In the genomic region with DNA sequence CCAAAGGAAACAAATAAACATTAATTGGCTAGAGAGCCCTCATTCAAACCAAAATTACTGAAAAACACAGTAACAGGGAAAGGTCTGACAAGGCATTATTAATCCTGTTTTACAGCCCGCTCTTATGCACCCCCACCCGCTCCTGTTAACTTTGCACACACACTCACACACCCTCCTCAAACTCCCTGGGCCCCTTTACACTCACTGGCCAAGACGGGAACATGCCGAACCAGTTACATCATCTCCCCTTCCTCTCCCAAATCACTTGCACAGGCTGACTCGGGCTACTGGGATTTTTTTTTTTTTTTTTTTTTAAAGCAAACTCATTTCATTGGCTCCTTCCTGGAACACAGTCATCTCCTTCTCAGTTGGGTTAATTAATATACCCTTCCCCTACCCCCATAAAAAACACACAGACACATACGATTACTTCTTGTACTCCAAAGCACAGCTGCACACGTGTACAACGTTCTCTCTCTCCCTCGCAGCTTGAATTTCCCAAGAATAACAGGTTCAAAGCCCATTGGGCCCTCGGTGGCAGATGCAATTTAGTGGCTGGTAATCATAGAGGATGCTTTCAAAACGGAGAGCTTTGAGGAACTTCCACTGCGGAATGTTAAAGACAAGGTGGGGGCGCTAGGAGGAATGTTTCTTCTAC, we compare ENCODE assay signal across 9 cellular contexts. TPM values are rescaled to one million over a fixed set of nuclear protein-coding genes. Genes with fewer than 3 reads are reported as not detected.
DNase-seq lines count a peak whose midpoint lies in the region; ATAC-seq, FAIRE-seq and TF ChIP-seq lines count a peak whose summit lies in the region.
"Had no signal": no experiment of that assay in that cellular context is flagged by ENCODE, and none has a peak within 500 bp of the region (broad histone marks: within the 10 kb centered on the region; RNA-seq: fewer than 3 reads in every experiment).

No MANE protein-coding gene starts in this region.

- FAIRE-seq in H1 (lab: Jason Lieb, UNC) = no peak
- FAIRE-seq: GM18507 had no signal

- H3K23me2 ChIP-seq in H1 (ENCODE audit: low read depth, low read length) = no peaks in the 10 kb centered on the region

- no peak for TF ChIP-seq EP300 in H1 (IDR thresholded peaks at IDR 0.05; ENCODE audit: borderline replicate concordance in 1 of 2, low read depth in 2 of 2, low read length in 2 of 2)

- no peak for TF ChIP-seq RAD21 in H1 (IDR thresholded peaks at IDR 0.05 in 1 of 2, conservative IDR thresholded peaks at IDR 0.05 in 1 of 2; ENCODE audit: low read depth in 2 of 2, low read length in 2 of 2)

- H3K56ac ChIP-seq in H1 (replicated peaks; ENCODE audit: insufficient read length, low read depth, low read length) = no peak overlapping the region

- H4K91ac ChIP-seq in H1 (replicated peaks; ENCODE audit: insufficient read length, low read length) = no peak overlapping the region

- no peak overlapping the region; the same call in 1 of the 2 replicates for H3K18ac ChIP-seq in H1 (ENCODE audit: extremely low read depth, low read length)

- H3K79me1 ChIP-seq in H1 (ENCODE audit: low read depth, low read length) = no peaks in the 10 kb centered on the region

- CTCF ChIA-PET in H1 (lab: Charles Lee; ENCODE audit: partially characterized antibody) = interaction anchor here (0.6 to 1.7 kb wide), 5 partner anchors 10 to 463 kb away, joined by 3 to 6 read pairs (median 4); no protein-coding TSS in a partner anchor

- no peak overlapping the region for H2BK20ac ChIP-seq in H1 (ENCODE audit: low read length)

- ATAC-seq in HG03175 (IDR thresholded peaks at IDR 0.05; ENCODE audit: unreplicated experiment) = no peak

- no peak for TF ChIP-seq POLR2A in H1 (IDR thresholded peaks at IDR 0.05; ENCODE audit: control extremely low read depth in 1 of 2, low read depth in 2 of 2, low read length in 2 of 2)

- peak overlapping the region; percentile 30; the same call in 1 of the 2 replicates for H2BK5ac ChIP-seq in H1 (ENCODE audit: low read depth, low read length)

- H3K4me2 ChIP-seq in H1 (ENCODE audit: insufficient read depth in 1 of 2, low read depth in 2 of 2, low read length in 2 of 2) = peak overlapping the region; percentile 11 to 23; a peak in 2 of 4 replicates

- no peak overlapping the region for H2BK12ac ChIP-seq in H1 (ENCODE audit: low read depth, low read length)

- H4K20me1 ChIP-seq in H1 (replicated peaks in 1 of 2; ENCODE audit: control insufficient read depth in 1 of 2, insufficient read depth in 2 of 2, low read length in 2 of 2) = no peaks in the 10 kb centered on the region

- H3K27me3 ChIP-seq in H1 (replicated peaks in 1 of 4; ENCODE audit: control insufficient read depth in 3 of 4, extremely low read depth in 1 of 4, insufficient read depth in 3 of 4, low read length in 3 of 4) (no peaks in the 10 kb centered on the region), H7 (ENCODE audit: control insufficient read depth, insufficient read depth, low read length) (no peaks in the 10 kb centered on the region)

- POLR2A ChIA-PET in H1 (lab: Charles Lee; ENCODE audit: partially characterized antibody) = interaction anchor here (0.6 to 1.3 kb wide), 5 partner anchors 9 to 85 kb away, joined by 3 to 8 read pairs (median 3); a partner anchor contains a TSS

- no peak overlapping the region for H3K9ac ChIP-seq in H1 (replicated peaks in 1 of 4; ENCODE audit: extremely low read depth in 1 of 4, low read depth in 3 of 4, low read length in 3 of 4)

- WGBS in H1 (ENCODE audit: extremely low coverage in 1 of 2, insufficient coverage in 1 of 2, insufficient read length in 1 of 2, insufficient replicate concordance in 2 of 2, low coverage in 1 of 2, low lambda C conversion rate in 2 of 2, missing lambda C conversion rate in 1 of 2), 2 experiments = 65% methylated on average over 13 of the region's 13 CpGs; no CpG with 5 or more reads in 1 of the 2 experiments

- peak; percentile 81 for DNase-seq in COR-L47 (lab: John Stamatoyannopoulos, UW)
- peak; percentile 91 for DNase-seq in NCI-H2227 (lab: John Stamatoyannopoulos, UW; ENCODE audit: unreplicated experiment)
- no peak for DNase-seq in H1 (ENCODE audit: low read depth in 1 of 2, low spot score in 2 of 2)
- DNase-seq in myocyte (ENCODE audit: low read depth) = peak; percentile 78
- DNase-seq in H7 = no peak
- no peak for DNase-seq in HuH-7 (ENCODE audit: low spot score)
- no peak for DNase-seq in HUDEP-2 (lab: John Stamatoyannopoulos, UW; ENCODE audit: unreplicated experiment in 76 of 76)

- H3K79me2 ChIP-seq in H1 (ENCODE audit: control insufficient read depth in 1 of 2, insufficient read depth in 2 of 2, low read length in 2 of 2) = peaks cover 0 to 65% of the 10 kb centered on the region in 2 experiments

- H4K5ac ChIP-seq in H1 (ENCODE audit: insufficient read length, low read depth, low read length) = peak overlapping the region; percentile 42

- no peak overlapping the region for H3K27ac ChIP-seq in H1 (ENCODE audit: low read depth, low read length)

- H4K8ac ChIP-seq in H1 (ENCODE audit: extremely low read depth, insufficient read depth, low read length) = no peak overlapping the region

- H2AFZ ChIP-seq in H1 (ENCODE audit: low read length) = no peak overlapping the region

- no peak overlapping the region for H3K14ac ChIP-seq in H1 (ENCODE audit: insufficient read length)

- peaks cover 0 to 2% of the 10 kb centered on the region in 2 experiments; a peak in 1 of 4 replicates for H3K9me3 ChIP-seq in H1 (ENCODE audit: insufficient read depth in 2 of 2, low read depth in 1 of 2, low read length in 1 of 2)

- H3K4ac ChIP-seq in H1 (replicated peaks; ENCODE audit: insufficient read length, low read depth, low read length) = no peak overlapping the region

- peaks cover 3 to 25% (median 8%) of the 10 kb centered on the region in 4 experiments; a peak in 5 of 7 replicates for H3K4me1 ChIP-seq in H1 (replicated peaks in 1 of 4; ENCODE audit: control insufficient read depth in 3 of 4, insufficient read depth in 4 of 4, low read length in 3 of 4)

- no peak overlapping the region; the same call in 1 of the 2 replicates for H2AK5ac ChIP-seq in H1 (ENCODE audit: low read depth, low read length)

- no peak for TF ChIP-seq CTCF in H1 (IDR thresholded peaks at IDR 0.05; ENCODE audit: control extremely low read depth in 1 of 3, insufficient read depth in 1 of 3, low read depth in 1 of 3, low read length in 3 of 3)

- H2BK15ac ChIP-seq in H1 (ENCODE audit: low read length) = no peak overlapping the region

- no peak overlapping the region for H2BK120ac ChIP-seq in H1 (replicated peaks; ENCODE audit: low read depth, low read length)

- H3K36me3 ChIP-seq in H1 (ENCODE audit: control insufficient read depth in 2 of 4, insufficient read depth in 4 of 4, low read length in 3 of 4) (peaks cover 0 to 2% (median 0%) of the 10 kb centered on the region in 4 experiments; a peak in 2 of 8 replicates), H7 (replicated peaks; ENCODE audit: control insufficient read depth, insufficient read depth, low read length) (no peaks in the 10 kb centered on the region; the same call in 1 of the 2 replicates)

- no peak overlapping the region for H3K23ac ChIP-seq in H1 (ENCODE audit: insufficient read length)

- no peak overlapping the region for H3K4me3 ChIP-seq in H1 (ENCODE audit: extremely low read depth in 1 of 4, insufficient read depth in 2 of 4, low read depth in 3 of 4, low read length in 4 of 4)
- H3K4me3 ChIP-seq in H7 (ENCODE audit: insufficient read depth, low read depth, low read length) = no peak overlapping the region

TF ChIP-seq in H1, 55 proteins besides CTCF, POLR2A, EP300 and RAD21:
- TF ChIP-seq SP4 (IDR thresholded peaks at IDR 0.05; ENCODE audit: low read length) (no peak), JUND (IDR thresholded peaks at IDR 0.05; ENCODE audit: low read length) (peak; percentile 47; the same call in 1 of the 2 replicates)

RNA-seq across cellular contexts. Expression of a gene that starts 31.8 kb away (rescaled TPM):
- 21.3 and 23.3 TPM in 2 replicates for total RNA-seq in H1 (2021; fragmentation: NEBNext Ultra II Directional; extraction: Animal tissue kit (Norgen Biotek cat#: 25700))
- 9.6 and 19.3 TPM in 2 replicates for polyA plus RNA-seq in H1 (2011; rRNA removed)
- 11.3 TPM for polyA plus RNA-seq in H1 (2011; cell fraction: cytosol; rRNA removed)
- polyA plus RNA-seq in H1 (2011; cell fraction: nucleus; rRNA removed) = 28.7 TPM
- 7.7 to 13.3 TPM (median 12.2 TPM) in 4 replicates for polyA plus RNA-seq in H1 (2012, experiment 1 of 2)
- polyA plus RNA-seq in H1 (2012, experiment 2 of 2) = 1.4 TPM
- polyA plus RNA-seq in H1 (2013, experiment 1 of 2) = 16.1 TPM
- 16.9 TPM for polyA plus RNA-seq in H1 (2013, experiment 2 of 2)
- 21.9 and 35.0 TPM in 2 replicates for polyA minus RNA-seq in H1 (2011; rRNA and poly(A)+ RNA removed)
- 13.7 TPM for polyA minus RNA-seq in H1 (2011; cell fraction: cytosol; rRNA and poly(A)+ RNA removed)
- polyA minus RNA-seq in H1 (2011; cell fraction: nucleus; rRNA and poly(A)+ RNA removed) = 37.5 TPM
- total RNA-seq in myocyte = 8.1 and 12.2 TPM in 2 replicates
- polyA plus RNA-seq in myocyte (2012) = 11.5 TPM
- total RNA-seq in H7 (2014; rRNA removed; shearing (Covaris generic)) = 19.9 and 21.6 TPM in 2 replicates

Comparison
In these comparisons a context has a peak if more than half of its experiments do, and no peak if none do; other contexts are left out.
1. DNase-seq: peak in COR-L47 (single experiment), NCI-H2227 (single experiment) and myocyte (single experiment); none in H1 (0 of 2), H7 (single experiment), HuH-7 (single experiment) and HUDEP-2 (0 of 76).